ENCODE assay signal across 9 cellular contexts in the genomic region with DNA sequence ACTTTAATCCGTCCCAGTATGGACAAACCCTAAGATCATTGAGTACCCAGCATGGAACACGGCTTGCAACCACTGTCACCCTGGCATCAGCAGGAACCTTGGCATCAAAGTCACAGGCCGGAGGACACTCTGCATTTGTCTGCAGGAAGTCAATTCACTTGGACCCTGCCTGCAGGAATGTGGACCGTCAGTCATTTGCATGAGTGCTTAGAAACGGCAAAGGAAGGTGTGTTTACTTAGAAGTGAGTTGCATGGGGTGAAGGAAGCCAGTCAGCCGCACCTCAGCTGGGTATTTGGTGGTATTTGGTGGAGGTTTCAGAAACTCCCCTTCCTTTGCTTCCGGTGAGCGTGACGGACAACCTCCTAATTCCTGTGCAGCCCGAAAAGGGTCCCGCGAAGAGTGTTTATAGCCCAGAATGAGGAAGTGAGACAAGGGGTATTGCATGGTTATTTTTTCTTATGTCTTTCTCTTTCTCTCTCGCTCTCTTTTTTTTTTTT. TPM values are rescaled to one million over a fixed set of nuclear protein-coding genes. Genes with fewer than 3 reads are reported as not detected.
DNase-seq lines count a peak whose midpoint lies in the region; ATAC-seq, FAIRE-seq and TF ChIP-seq lines count a peak whose summit lies in the region.
"Had no signal": no experiment of that assay in that cellular context is flagged by ENCODE, and none has a peak within 500 bp of the region (broad histone marks: within the 10 kb centered on the region; RNA-seq: fewer than 3 reads in every experiment).

No MANE protein-coding gene starts in this region.

- no peaks in the 10 kb centered on the region for H4K20me1 ChIP-seq in K562 (replicated peaks; ENCODE audit: control insufficient read depth, insufficient read depth, low read length)

- no peak overlapping the region for H3K4me2 ChIP-seq in K562 (ENCODE audit: insufficient read depth, low read length)

- no peak for TF ChIP-seq CTCF in K562 (IDR thresholded peaks at IDR 0.05 in 2 of 3, conservative IDR thresholded peaks at IDR 0.05 in 1 of 3; ENCODE audit: insufficient read depth in 2 of 3, low read depth in 1 of 3, low read length in 3 of 3)
- TF ChIP-seq CTCF in ovary (IDR thresholded peaks at IDR 0.05) = no peak

- no peak overlapping the region for H3K4me3 ChIP-seq in K562
- no peak overlapping the region for H3K4me3 ChIP-seq in MG63
- no peak overlapping the region for H3K4me3 ChIP-seq in ovary
- H3K4me3 ChIP-seq: suprapubic skin had no signal

- POLR2A ChIA-PET in K562 (lab: Yijun Ruan, JAX) = no interaction called here

- WGBS in K562 (ENCODE audit: insufficient coverage, low coverage, missing lambda C conversion rate) = 22% methylated on average over 10 of the region's 13 CpGs
- WGBS in ovary, 3 donors = 54 to 64% (median 59%) methylated on average over 13 of the region's 13 CpGs

- FAIRE-seq in K562 (lab: Jason Lieb, UNC) = no peak
- FAIRE-seq: islet of Langerhans had no signal

- no peak for TF ChIP-seq EP300 in K562 (IDR thresholded peaks at IDR 0.05; ENCODE audit: low read length)
- TF ChIP-seq EP300 in ovary (IDR thresholded peaks at IDR 0.05) = no peak

- TF ChIP-seq POLR2A in K562 (conservative IDR thresholded peaks at IDR 0.05) (no peak), ovary (IDR thresholded peaks at IDR 0.05) (no peak)

- no peak for TF ChIP-seq RAD21 in K562 (CRISPR knock-in tag; conservative IDR thresholded peaks at IDR 0.05 in 1 of 2, IDR thresholded peaks at IDR 0.05 in 1 of 2)

- H3K36me3 ChIP-seq in K562 (ENCODE audit: control insufficient read depth, insufficient read depth, low read length) (no peaks in the 10 kb centered on the region), MG63 (no peaks in the 10 kb centered on the region), ovary (no peaks in the 10 kb centered on the region)
- H3K36me3 ChIP-seq: suprapubic skin had no signal

- H3K9me3 ChIP-seq in K562 (replicated peaks; ENCODE audit: control insufficient read depth, insufficient read depth, low read depth, low read length) (no peaks in the 10 kb centered on the region), MG63 (peaks cover 4% of the 10 kb centered on the region), ovary (no peaks in the 10 kb centered on the region)

- intact Hi-C loops in K562 (cut with micrococcal nuclease) = no loop called here
- intact Hi-C loops in ovary (cut with DNase I) = no loop called here

- H3K4me1 ChIP-seq in K562 (replicated peaks in 1 of 2; ENCODE audit: control insufficient read depth in 2 of 2, insufficient read depth in 2 of 2, low read length in 2 of 2) = no peaks in the 10 kb centered on the region; a peak in 1 of 5 replicates
- H3K4me1 ChIP-seq in ovary (ENCODE audit: insufficient read depth) = no peaks in the 10 kb centered on the region
- H3K4me1 ChIP-seq: suprapubic skin had no signal

- DNase-seq in GM19238 (ENCODE audit: insufficient read length, low spot score) (peak; percentile 75), SKM-1 treated with dmso at 0.1 percent for 144 hours (lab: John Stamatoyannopoulos, UW; ENCODE audit: unreplicated experiment) (peak; percentile 91), K562 (ENCODE audit: extremely low read depth in 1 of 4, low spot score in 3 of 4) (no peak), ureter (ENCODE audit: low spot score) (peak; percentile 40), MG63 (no peak), ovary (no peak)

- in situ Hi-C loops in K562 (cut with MboI) = no loop called here

- ATAC-seq in HG02981 (IDR thresholded peaks at IDR 0.05; ENCODE audit: unreplicated experiment) (peak; percentile 86), K562 (peak; percentile 46; the same call in 2 of the 3 replicates)

- BruUV-seq in K562 (replicated peaks; lab: Mats Ljungman, UMichigan) = no TSS peak

- H3K9ac ChIP-seq in K562 (ENCODE audit: insufficient read depth in 1 of 2, low read depth in 2 of 2, low read length in 2 of 2) = no peak overlapping the region

- no peak overlapping the region for H3K27ac ChIP-seq in K562 (ENCODE audit: extremely low read depth, low read depth, low read length)
- H3K27ac ChIP-seq in ovary = no peak overlapping the region
- H3K27ac ChIP-seq: suprapubic skin had no signal

- peak overlapping the region; percentile 59; the same call in 1 of the 2 replicates for H2AFZ ChIP-seq in K562 (ENCODE audit: low read depth, low read length)

- H3K79me2 ChIP-seq in K562 (ENCODE audit: control insufficient read depth, insufficient read depth, low read length) = no peaks in the 10 kb centered on the region

- H3K9me1 ChIP-seq in K562 (ENCODE audit: control insufficient read depth, insufficient read depth, low read length) = no peaks in the 10 kb centered on the region

- CTCF ChIA-PET in K562 (lab: Yijun Ruan, JAX; ENCODE audit: low intra/inter-chr PET ratio) = no interaction called here

- H3K27me3 ChIP-seq in K562 (ENCODE audit: control insufficient read depth in 2 of 2, insufficient read depth in 2 of 2, low read length in 2 of 2) (no peaks in the 10 kb centered on the region), MG63 (peaks cover 16% of the 10 kb centered on the region; the same call in 1 of the 2 replicates), ovary (no peaks in the 10 kb centered on the region)
- H3K27me3 ChIP-seq: suprapubic skin had no signal

TF ChIP-seq in K562, 482 proteins besides CTCF, POLR2A, EP300 and RAD21 (continues in another document):
- TF ChIP-seq NFRKB (IDR thresholded peaks at IDR 0.05; ENCODE audit: low read depth) (no peak), ZNF232 (CRISPR knock-in tag; IDR thresholded peaks at IDR 0.05) (no peak), PPARD (CRISPR knock-in tag; IDR thresholded peaks at IDR 0.05) (no peak), HDGF (IDR thresholded peaks at IDR 0.05) (no peak), TCF3 (CRISPR knock-in tag; IDR thresholded peaks at IDR 0.05) (no peak), NFIC (IDR thresholded peaks at IDR 0.05) (no peak), SMAD2 (IDR thresholded peaks at IDR 0.05; ENCODE audit: low read depth, low read length) (no peak), GABPA (tag; conservative IDR thresholded peaks at IDR 0.05; ENCODE audit: low read depth) (peak; percentile 53), ZBED1 (IDR thresholded peaks at IDR 0.05) (no peak)
- TF ChIP-seq, protein P1, sequence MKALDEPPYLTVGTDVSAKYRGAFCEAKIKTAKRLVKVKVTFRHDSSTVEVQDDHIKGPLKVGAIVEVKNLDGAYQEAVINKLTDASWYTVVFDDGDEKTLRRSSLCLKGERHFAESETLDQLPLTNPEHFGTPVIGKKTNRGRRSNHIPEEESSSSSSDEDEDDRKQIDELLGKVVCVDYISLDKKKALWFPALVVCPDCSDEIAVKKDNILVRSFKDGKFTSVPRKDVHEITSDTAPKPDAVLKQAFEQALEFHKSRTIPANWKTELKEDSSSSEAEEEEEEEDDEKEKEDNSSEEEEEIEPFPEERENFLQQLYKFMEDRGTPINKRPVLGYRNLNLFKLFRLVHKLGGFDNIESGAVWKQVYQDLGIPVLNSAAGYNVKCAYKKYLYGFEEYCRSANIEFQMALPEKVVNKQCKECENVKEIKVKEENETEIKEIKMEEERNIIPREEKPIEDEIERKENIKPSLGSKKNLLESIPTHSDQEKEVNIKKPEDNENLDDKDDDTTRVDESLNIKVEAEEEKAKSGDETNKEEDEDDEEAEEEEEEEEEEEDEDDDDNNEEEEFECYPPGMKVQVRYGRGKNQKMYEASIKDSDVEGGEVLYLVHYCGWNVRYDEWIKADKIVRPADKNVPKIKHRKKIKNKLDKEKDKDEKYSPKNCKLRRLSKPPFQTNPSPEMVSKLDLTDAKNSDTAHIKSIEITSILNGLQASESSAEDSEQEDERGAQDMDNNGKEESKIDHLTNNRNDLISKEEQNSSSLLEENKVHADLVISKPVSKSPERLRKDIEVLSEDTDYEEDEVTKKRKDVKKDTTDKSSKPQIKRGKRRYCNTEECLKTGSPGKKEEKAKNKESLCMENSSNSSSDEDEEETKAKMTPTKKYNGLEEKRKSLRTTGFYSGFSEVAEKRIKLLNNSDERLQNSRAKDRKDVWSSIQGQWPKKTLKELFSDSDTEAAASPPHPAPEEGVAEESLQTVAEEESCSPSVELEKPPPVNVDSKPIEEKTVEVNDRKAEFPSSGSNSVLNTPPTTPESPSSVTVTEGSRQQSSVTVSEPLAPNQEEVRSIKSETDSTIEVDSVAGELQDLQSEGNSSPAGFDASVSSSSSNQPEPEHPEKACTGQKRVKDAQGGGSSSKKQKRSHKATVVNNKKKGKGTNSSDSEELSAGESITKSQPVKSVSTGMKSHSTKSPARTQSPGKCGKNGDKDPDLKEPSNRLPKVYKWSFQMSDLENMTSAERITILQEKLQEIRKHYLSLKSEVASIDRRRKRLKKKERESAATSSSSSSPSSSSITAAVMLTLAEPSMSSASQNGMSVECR (CRISPR knock-in tag; IDR thresholded peaks at IDR 0.05) = no peak

RNA-seq across cellular contexts. Expression of gene P2RY8, which starts 15.5 kb away (rescaled TPM):
- total RNA-seq in K562 (2011; cell fraction: chromatin; rRNA removed; ENCODE audit: low replicate concordance) = 0.12 TPM in 1 of 2 replicates, not detected in the other
- 0.50 TPM in 1 of 2 replicates, not detected in the other for total RNA-seq in K562 (2011; cell fraction: nucleolus; rRNA removed)
- not detected in 2 replicates for total RNA-seq in K562 (2011; cell fraction: nucleoplasm; rRNA removed)
- total RNA-seq in K562 (2014; rRNA removed) = 0.08 and 0.09 TPM in 2 replicates
- 0.03 and 0.04 TPM in 2 replicates for total RNA-seq in K562 (2014; rRNA removed; fragmentation: Illumina TruSeq; extraction: Trizol)
- total RNA-seq in K562 (2015; rRNA removed; fragmentation: Illumina TruSeq; extraction: Trizol) = 0.57 and 0.69 TPM in 2 replicates
- total RNA-seq in K562 (2021) = 0.31 and 0.72 TPM in 2 replicates
- polyA plus RNA-seq in K562 (2011; rRNA removed) = not detected in 2 replicates
- 0.03 and 0.06 TPM in 2 replicates for polyA plus RNA-seq in K562 (2011; cell fraction: cytosol; rRNA removed)
- polyA plus RNA-seq in K562 (2011; cell fraction: nucleus; rRNA removed) = 0.06 TPM in 1 of 2 replicates, not detected in the other
- 0.65 and 4.6 TPM in 2 replicates for polyA plus RNA-seq in K562 (2012)
- polyA plus RNA-seq in K562 (2014; fragmentation: Illumina TruSeq; extraction: Trizol) = 0.07 and 0.14 TPM in 2 replicates
- polyA plus RNA-seq in K562 (2014; fragmentation: Nextera tagmentation; extraction: Ambion mirVana) = not detected
- 0.04 and 0.07 TPM in 2 replicates for polyA plus RNA-seq in K562 (2014; rRNA removed)
- not detected in 2 replicates for polyA minus RNA-seq in K562 (2011; rRNA and poly(A)+ RNA removed)
- polyA minus RNA-seq in K562 (2011; cell fraction: cytosol; rRNA and poly(A)+ RNA removed) = not detected in 2 replicates
- not detected in 2 replicates for polyA minus RNA-seq in K562 (2011; cell fraction: nucleus; rRNA and poly(A)+ RNA removed)
- total RNA-seq in ureter = 3.4 TPM
- not detected in 2 replicates for total RNA-seq in MG63 (2014; rRNA removed; shearing (Covaris generic); ENCODE audit: low replicate concordance)
- total RNA-seq in ovary = 1 to 10 TPM in 3 of 7 donors, under 1 TPM in 4; 0.48 to 1.3 (median 0.99) TPM
- 1 to 10 TPM in 1 of 2 donors, under 1 TPM in 1; 0.54 to 1.4 TPM for polyA plus RNA-seq in ovary

Comparison
In these comparisons a context has a peak if more than half of its experiments do, and no peak if none do; other contexts are left out.
1. DNase-seq: peak in GM19238 (single experiment), SKM-1 treated with dmso at 0.1 percent for 144 hours (single experiment) and ureter (single experiment); none in K562 (0 of 4), MG63 (single experiment) and ovary (0 of 5).